ENCODE assay signal across 14 cellular contexts in the genomic region with DNA sequence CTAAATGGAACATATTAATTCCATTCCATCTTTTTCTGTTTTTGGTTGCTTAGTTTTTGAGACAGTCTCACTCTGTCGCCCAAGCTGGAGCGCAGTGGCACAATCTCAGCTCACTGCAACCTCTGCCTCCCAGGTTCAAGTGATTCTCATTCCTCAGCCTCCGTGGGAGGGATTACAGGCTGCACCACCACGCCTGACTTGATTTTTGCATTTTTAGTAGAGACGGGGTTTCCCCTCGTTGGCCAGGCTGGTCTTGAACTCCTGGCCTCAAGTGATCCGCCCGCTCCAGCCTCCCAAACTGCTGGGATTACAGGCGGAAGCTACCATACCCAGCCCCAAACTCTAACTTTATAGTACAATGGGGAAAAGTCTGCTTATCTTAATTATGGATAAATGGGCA. TPM values are rescaled to one million over a fixed set of nuclear protein-coding genes. Genes with fewer than 3 reads are reported as not detected.
A peak's percentile ranks its signal among the peaks of the same experiment; 100 is the strongest.
DNase-seq lines count a peak whose midpoint lies in the region; ATAC-seq, FAIRE-seq and TF ChIP-seq lines count a peak whose summit lies in the region.
"Had no signal": no experiment of that assay in that cellular context is flagged by ENCODE, and none has a peak within 500 bp of the region (broad histone marks: within the 10 kb centered on the region; RNA-seq: fewer than 3 reads in every experiment).

No MANE protein-coding gene starts in this region.

- DNase-seq in GM18507 (ENCODE audit: extremely low spot score, insufficient read length, low read depth) (no peak), glomerular visceral epithelial cell (ENCODE audit: extremely low spot score) (peak; percentile 45), SK-N-DZ (ENCODE audit: low spot score) (no peak), Calu3 (no peak), NCI-H1105 (lab: John Stamatoyannopoulos, UW) (no peak)
- DNase-seq: COR-L47, left cardiac atrium, MG63, NCI-H748 treated with DMSO at 0.1 percent for 48 hours had no signal

- no TSS peak for BruUV-seq in Calu3 (replicated peaks; lab: Mats Ljungman, UMichigan)

- H3K4me2 ChIP-seq in BLaER1 treated with 17β-estradiol and CSF1 and Interleukin-3, amounts not matched to agents 10 nM and 100 nM: peak overlapping the region in 10 of 11 experiments; percentile 11 to 83 (median 37); a peak in 15 of 22 replicates

- no peak overlapping the region for H3K27ac Mint-ChIP-seq in Calu3 (ENCODE audit: unreplicated experiment)

- H3K36me3 Mint-ChIP-seq in Calu3 (ENCODE audit: insufficient read depth, unreplicated experiment): peaks cover 54% of the 10 kb centered on the region

- H3K9me3 ChIP-seq in BLaER1 treated with 17β-estradiol and CSF1 and Interleukin-3, amounts not matched to agents 10 nM and 100 nM (replicated peaks in 1 of 11): no peaks in the 10 kb centered on the region
- H3K9me3 ChIP-seq: MG63 had no signal

- peaks cover 99 to 100% (median 100%) of the 10 kb centered on the region in 11 experiments for H4K20me1 ChIP-seq in BLaER1 treated with 17β-estradiol and CSF1 and Interleukin-3, amounts not matched to agents 10 nM and 100 nM

- no peaks in the 10 kb centered on the region for H3K9me3 Mint-ChIP-seq in Calu3 (ENCODE audit: low read depth, unreplicated experiment)

- H3K4me3 Mint-ChIP-seq in Calu3 (ENCODE audit: low read depth, unreplicated experiment): no peak overlapping the region

- peaks cover 44 to 100% (median 76%) of the 10 kb centered on the region in 10 experiments for H3K4me1 ChIP-seq in BLaER1 treated with 17β-estradiol and CSF1 and Interleukin-3, amounts not matched to agents 10 nM and 100 nM

- peaks cover 33 to 97% (median 71%) of the 10 kb centered on the region in 11 experiments for H3K36me3 ChIP-seq in BLaER1 treated with 17β-estradiol and CSF1 and Interleukin-3, amounts not matched to agents 10 nM and 100 nM

- intact Hi-C loops in Calu3 (cut with micrococcal nuclease; ENCODE audit: unreplicated experiment): no loop called here

- ATAC-seq in HG03103 (IDR thresholded peaks at IDR 0.05; ENCODE audit: low read depth, unreplicated experiment): peak; percentile 42
- no peak for ATAC-seq in GM18861 (IDR thresholded peaks at IDR 0.05; ENCODE audit: unreplicated experiment)
- ATAC-seq: left cardiac atrium had no signal

- no peaks in the 10 kb centered on the region for H3K27me3 ChIP-seq in BLaER1 treated with 17β-estradiol and CSF1 and Interleukin-3, amounts not matched to agents 10 nM and 100 nM
- H3K27me3 ChIP-seq: MG63 had no signal

- H3K9ac ChIP-seq in BLaER1 treated with 17β-estradiol and CSF1 and Interleukin-3, amounts not matched to agents 10 nM and 100 nM: peak overlapping the region in 3 of 11 experiments; percentile 8 to 13 (median 12); a peak in 3 of 22 replicates
- H3K9ac ChIP-seq: parathyroid adenoma had no signal

- FAIRE-seq in GM18507 (lab: Jason Lieb, UNC): peak; percentile 52
- FAIRE-seq: colon had no signal

- no peaks in the 10 kb centered on the region for H3K27me3 Mint-ChIP-seq in Calu3 (ENCODE audit: unreplicated experiment)

- CTCF ChIA-PET in Calu3 (lab: Charles Lee): no interaction called here

- H3K27ac ChIP-seq in BLaER1 treated with 17β-estradiol and CSF1 and Interleukin-3, amounts not matched to agents 10 nM and 100 nM: no peak overlapping the region
- H3K27ac ChIP-seq: parathyroid adenoma had no signal

- TF ChIP-seq CTCF in Calu3 (IDR thresholded peaks at IDR 0.05; ENCODE audit: unreplicated experiment): no peak

- peaks cover 24% of the 10 kb centered on the region for H3K4me1 Mint-ChIP-seq in Calu3 (ENCODE audit: low read depth, unreplicated experiment)

- H3K4me3 ChIP-seq in BLaER1 treated with 17β-estradiol and CSF1 and Interleukin-3, amounts not matched to agents 10 nM and 100 nM: no peak overlapping the region
- H3K4me3 ChIP-seq: MG63 had no signal

RNA-seq across cellular contexts. Expression of a gene that starts 11.2 kb away (rescaled TPM):
- polyA plus RNA-seq in SK-N-DZ (2014; cell fraction: cytosol; rRNA removed): 49.2 and 90.0 TPM in 2 replicates
- polyA plus RNA-seq in SK-N-DZ (2014; cell fraction: nucleus; rRNA removed): 73.0 and 191 TPM in 2 replicates
- 241 and 272 TPM in 2 replicates for total RNA-seq in Calu3 (2022)
